10 cellular contexts compared by ENCODE assay signal in the genomic region with DNA sequence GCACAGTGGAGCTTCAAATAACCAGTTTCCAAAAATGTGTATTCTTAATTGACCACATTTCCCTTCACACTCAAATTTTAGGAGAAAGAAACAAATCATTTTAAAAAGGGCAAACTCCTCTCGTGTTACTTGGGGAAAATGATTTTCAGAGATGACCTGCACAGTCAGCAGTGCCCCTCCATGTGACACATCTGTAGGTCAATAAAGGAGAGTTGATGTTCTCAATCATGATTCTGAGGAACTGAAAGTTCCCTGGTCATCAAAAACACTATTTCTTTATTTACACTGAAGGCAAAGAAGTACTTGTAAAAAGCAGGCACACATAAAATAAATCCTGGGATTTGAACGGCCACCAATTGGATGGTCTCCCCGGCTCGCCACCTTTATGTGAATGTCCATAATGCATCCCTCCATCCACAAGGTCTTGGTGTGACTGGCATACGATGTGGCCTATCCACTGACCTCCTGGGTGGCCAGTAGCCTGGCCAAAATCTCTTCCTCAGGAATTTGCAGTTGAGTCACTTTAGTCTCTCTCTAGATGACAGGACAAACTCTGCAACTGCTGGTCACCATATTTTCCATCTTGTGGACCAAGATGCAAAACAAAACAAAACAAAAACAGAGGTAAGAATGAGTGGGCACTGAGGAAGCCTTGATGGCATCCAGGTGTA. TPM values are rescaled to one million over a fixed set of nuclear protein-coding genes. Genes with fewer than 3 reads are reported as not detected.
DNase-seq lines count a peak whose midpoint lies in the region; ATAC-seq, FAIRE-seq and TF ChIP-seq lines count a peak whose summit lies in the region.
"Had no signal": no experiment of that assay in that cellular context is flagged by ENCODE, and none has a peak within 500 bp of the region (broad histone marks: within the 10 kb centered on the region; RNA-seq: fewer than 3 reads in every experiment).

No MANE protein-coding gene starts in this region.

- peak in 7 of 8 donors; percentile 32 to 61 (median 46) for ATAC-seq in heart right ventricle

- H3K9me3 ChIP-seq in SJCRH30 (replicated peaks) (no peaks in the 10 kb centered on the region), heart right ventricle (no peaks in the 10 kb centered on the region)

- DNase-seq in CD1c-positive myeloid dendritic cell (ENCODE audit: extremely low spot score): peak; percentile 40
- no peak for DNase-seq in SJCRH30
- DNase-seq in heart right ventricle: no peak
- DNase-seq in putamen (ENCODE audit: low spot score): peak; percentile 17
- no peak for DNase-seq in frontal cortex (ENCODE audit: low spot score in 2 of 2)
- DNase-seq in NCI-H2029 treated with DMSO at 0.1 percent for 48 hours (lab: John Stamatoyannopoulos, UW): no peak
- DNase-seq in effector CD8-positive, alpha-beta T cell (lab: John Stamatoyannopoulos, UW): no peak
- no peak for DNase-seq in occipital lobe (lab: John Stamatoyannopoulos, UW)
- DNase-seq: activated CD4-positive, CD25-positive, alpha-beta regulatory T cell; NCI-H187 treated with DMSO at 0.1 percent for 48 hours had no signal

- no peaks in the 10 kb centered on the region for H3K27me3 ChIP-seq in SJCRH30
- H3K27me3 ChIP-seq in heart right ventricle: no peaks in the 10 kb centered on the region

- no peak for FAIRE-seq in frontal cortex (lab: Jason Lieb, UNC)

- H3K36me3 ChIP-seq in SJCRH30 (no peaks in the 10 kb centered on the region), heart right ventricle (no peaks in the 10 kb centered on the region)

- peaks cover 32% of the 10 kb centered on the region for H3K4me1 ChIP-seq in SJCRH30
- peaks cover 0 to 41% (median 20%) of the 10 kb centered on the region in 9 donors for H3K4me1 ChIP-seq in heart right ventricle

- no peak for TF ChIP-seq CTCF in heart right ventricle (IDR thresholded peaks at IDR 0.05)

- 70 to 74% methylated on average over 5 of the region's 5 CpGs for WGBS in heart right ventricle, 2 donors

- H3K27ac ChIP-seq in SJCRH30: peak overlapping the region; percentile 22; the same call in 1 of the 2 replicates
- H3K27ac ChIP-seq in heart right ventricle: peak overlapping the region in 5 of 10 donors; percentile 22 to 56 (median 34)

- intact Hi-C loops in heart right ventricle (cut with DNase I): loop anchor here (2.0 to 10.0 kb wide), 13 partner anchors 125 to 918 kb away; a partner anchor contains a TSS

- H3K4me3 ChIP-seq in SJCRH30 (no peak overlapping the region), heart right ventricle (peak overlapping the region in 4 of 10 donors; percentile 2 to 20 (median 13))

RNA-seq across cellular contexts. Expression of a gene that starts 39.0 kb away (rescaled TPM):
- 178 and 209 TPM in 2 replicates for total RNA-seq in SJCRH30 (2014; rRNA removed; shearing (Covaris generic))
- total RNA-seq in heart right ventricle (1 to 10 TPM in 5 of 10 donors, under 1 TPM in 5; 0.27 to 8.6 (median 1.0) TPM), frontal cortex (15.1 TPM), occipital lobe (21.7 TPM)
- polyA plus RNA-seq in heart right ventricle: 1 to 10 TPM in 1 of 2 donors, under 1 TPM in 1; 0.74 to 2.0 TPM

Comparison
In these comparisons a context has a peak if more than half of its experiments do, and no peak if none do; other contexts are left out.
1. DNase-seq: peak in CD1c-positive myeloid dendritic cell (single experiment) and putamen (single experiment); none in SJCRH30 (0 of 2), heart right ventricle (0 of 2), frontal cortex (0 of 2), NCI-H2029 treated with DMSO at 0.1 percent for 48 hours (single experiment), effector CD8-positive, alpha-beta T cell (single experiment) and occipital lobe (single experiment).